13 cellular contexts compared by ENCODE assay signal in the genomic region with DNA sequence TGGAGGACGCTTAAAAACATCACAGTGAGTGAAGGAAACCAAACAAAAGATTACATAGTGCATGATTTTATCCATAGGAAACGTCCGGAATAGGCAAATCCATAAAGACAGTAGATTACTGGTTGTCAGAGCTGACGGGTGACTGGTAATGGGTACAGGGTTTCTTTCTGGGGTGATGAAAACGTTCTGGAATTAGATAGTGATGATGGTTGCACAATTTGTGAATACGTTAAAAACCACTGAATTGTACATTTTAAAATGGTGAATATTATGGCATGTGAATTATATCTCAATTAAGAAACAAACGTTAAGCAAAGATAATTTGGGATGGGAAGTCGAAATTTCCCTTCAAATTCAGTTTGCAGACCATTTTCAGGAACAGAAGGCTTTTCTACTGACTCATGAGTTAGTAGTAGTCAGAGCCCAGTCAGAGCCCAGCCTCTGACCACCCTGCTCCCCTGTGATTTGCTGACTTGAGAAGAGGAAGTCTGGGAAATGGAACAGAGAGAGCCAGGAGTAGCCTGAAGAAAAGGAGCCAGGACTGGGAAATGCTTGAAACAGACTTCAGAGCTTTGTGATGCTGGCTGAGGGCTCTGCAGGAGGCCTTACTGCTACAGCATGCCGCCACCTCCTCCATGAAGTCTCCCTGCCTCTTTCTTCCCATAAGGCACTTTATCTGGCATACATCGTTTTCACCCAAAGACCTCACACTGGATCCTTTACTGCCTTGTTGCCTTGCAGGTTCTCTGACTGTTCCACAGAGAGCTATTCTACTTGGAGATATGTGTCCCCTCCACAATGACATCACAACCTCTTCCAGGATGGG. TPM values are rescaled to one million over a fixed set of nuclear protein-coding genes. Genes with fewer than 3 reads are reported as not detected.
DNase-seq lines count a peak whose midpoint lies in the region; ATAC-seq, FAIRE-seq and TF ChIP-seq lines count a peak whose summit lies in the region.
"Had no signal": no experiment of that assay in that cellular context is flagged by ENCODE, and none has a peak within 500 bp of the region (broad histone marks: within the 10 kb centered on the region; RNA-seq: fewer than 3 reads in every experiment).

No MANE protein-coding gene starts in this region.

- WGBS in GM23248 (ENCODE audit: low coverage in 1 of 2, low lambda C conversion rate in 2 of 2, missing lambda C conversion rate in 2 of 2), 2 experiments, result 48 to 49% methylated on average over 10 of the region's 10 CpGs

- H3K27ac Mint-ChIP-seq in T-cell, result no peak overlapping the region
- H3K27ac Mint-ChIP-seq: activated CD4-positive, alpha-beta memory T cell treated with anti-CD3 and anti-CD28 coated beads, Interleukin-2, amount 10 ng/mL, durations not matched to agents 7 days and 5 days had no signal

- H3K9me2 ChIP-seq in GM23248 (ENCODE audit: insufficient read depth), result no peaks in the 10 kb centered on the region

- H3K36me3 Mint-ChIP-seq in T-cell, result no peaks in the 10 kb centered on the region

- H3K9me3 ChIP-seq in GM23248 (ENCODE audit: low read depth), result no peaks in the 10 kb centered on the region
- H3K9me3 ChIP-seq: tibial nerve had no signal

- no peaks in the 10 kb centered on the region for H3K79me2 ChIP-seq in GM23248 (ENCODE audit: insufficient read depth)

- H3K4me2 ChIP-seq in GM23248 (ENCODE audit: unreplicated experiment), result peak overlapping the region; percentile 44

- H3K36me3 ChIP-seq in GM23248 (ENCODE audit: low read depth), result no peaks in the 10 kb centered on the region
- H3K36me3 ChIP-seq: cardiac muscle cell, tibial nerve had no signal

- in situ Hi-C loops in GM23248 (cut with MboI), result no loop called here

- H3K4me3 ChIP-seq in GM23248, result no peak overlapping the region
- no peak overlapping the region for H3K4me3 ChIP-seq in skeletal muscle cell (ENCODE audit: low read depth, low read length)
- H3K4me3 ChIP-seq: cardiac muscle cell, tibial nerve had no signal

- H3K4me3 Mint-ChIP-seq in T-cell, result no peak overlapping the region
- H3K4me3 Mint-ChIP-seq: activated CD4-positive, alpha-beta memory T cell treated with anti-CD3 and anti-CD28 coated beads, Interleukin-2, amount 10 ng/mL, durations not matched to agents 7 days and 5 days had no signal

- H3K9ac ChIP-seq in GM23248, result no peak overlapping the region

- peaks cover 10% of the 10 kb centered on the region for H3K4me1 ChIP-seq in GM23248 (ENCODE audit: insufficient read depth)

- DNase-seq in GM23248 (peak; percentile 92), RCC 7860 (ENCODE audit: low spot score) (peak; percentile 75), fibroblast of the conjunctiva (ENCODE audit: low read depth) (peak; percentile 47), skeletal muscle cell (ENCODE audit: low read depth) (peak; percentile 67), T-cell (no peak), GM12891 (ENCODE audit: insufficient read length, low spot score) (no peak), DMS79 treated with DMSO at 0.1 percent for 48 hours (lab: John Stamatoyannopoulos, UW) (no peak)
- DNase-seq: activated CD4-positive, alpha-beta memory T cell treated with anti-CD3 and anti-CD28 coated beads, Interleukin-2, amount 10 ng/mL, durations not matched to agents 7 days and 5 days; stimulated activated CD4-positive, alpha-beta T cell treated with anti-CD3 and anti-CD28 coated beads, Interleukin-15, amount 100 ng/mL, for 24 hours had no signal

- peaks cover 5% of the 10 kb centered on the region; the same call in 1 of the 2 replicates for H3F3A ChIP-seq in GM23248 (ENCODE audit: insufficient read depth)

- peak overlapping the region; percentile 79 for H2AFZ ChIP-seq in GM23248

- ATAC-seq in T-cell (replicated peaks in 1 of 4), result no peak

- no peaks in the 10 kb centered on the region for H3K9me3 Mint-ChIP-seq in T-cell
- H3K9me3 Mint-ChIP-seq: activated CD4-positive, alpha-beta memory T cell treated with anti-CD3 and anti-CD28 coated beads, Interleukin-2, amount 10 ng/mL, durations not matched to agents 7 days and 5 days had no signal

- CTCF ChIA-PET in T-cell (lab: Charles Lee), result no interaction called here

- no peaks in the 10 kb centered on the region for H3K4me1 Mint-ChIP-seq in T-cell
- H3K4me1 Mint-ChIP-seq: activated CD4-positive, alpha-beta memory T cell treated with anti-CD3 and anti-CD28 coated beads, Interleukin-2, amount 10 ng/mL, durations not matched to agents 7 days and 5 days had no signal

- no peaks in the 10 kb centered on the region for H4K20me1 ChIP-seq in GM23248 (ENCODE audit: insufficient read depth)

- peaks cover 68 to 73% of the 10 kb centered on the region in 2 donors for H3K27me3 Mint-ChIP-seq in T-cell

- H3K27me3 ChIP-seq in GM23248 (replicated peaks; ENCODE audit: insufficient read depth), result no peaks in the 10 kb centered on the region
- H3K27me3 ChIP-seq: cardiac muscle cell, tibial nerve had no signal

- peak overlapping the region; percentile 46 for H3K27ac ChIP-seq in GM23248
- H3K27ac ChIP-seq: cardiac muscle cell had no signal

- TF ChIP-seq POLR2A in GM12891 (IDR thresholded peaks at IDR 0.05; ENCODE audit: low read depth, low read length), result no peak

- FAIRE-seq in RCC 7860 (lab: Jason Lieb, UNC) (peak; percentile 87), GM12891 (lab: Jason Lieb, UNC) (no peak)
- FAIRE-seq: GM12892, islet of Langerhans had no signal

- POLR2A ChIA-PET in T-cell (lab: Charles Lee), result interaction anchor here in 1 of 2 donors (0.5 to 0.7 kb wide), 2 partner anchors 78 to 329 kb away, joined by 3 to 4 read pairs; no protein-coding TSS in a partner anchor

TF ChIP-seq in GM12891, 5 proteins besides CTCF, POLR2A, EP300 and RAD21:
- TF ChIP-seq POLR2AphosphoS5 (IDR thresholded peaks at IDR 0.05; ENCODE audit: low read depth, low read length) (no peak), SPI1 (IDR thresholded peaks at IDR 0.05; ENCODE audit: low read depth, low read length) (no peak), TAF1 (IDR thresholded peaks at IDR 0.05; ENCODE audit: low read depth, low read length) (no peak), POU2F2 (IDR thresholded peaks at IDR 0.05; ENCODE audit: low read depth, low read length) (no peak), PAX5 (IDR thresholded peaks at IDR 0.05; ENCODE audit: insufficient read depth, low read length, severe bottlenecking) (no peak)

RNA-seq across cellular contexts. Expression of a gene that starts 46.4 kb away (rescaled TPM):
- total RNA-seq in GM23248 (2014; rRNA removed; shearing (Covaris generic)), result 393 TPM in 2 replicates
- 194 and 195 TPM in 2 replicates for polyA plus RNA-seq in GM23248 (2016; fragmentation: Nextera tagmentation; extraction: Ambion mirVana)
- total RNA-seq in T-cell, result 10 to 100 TPM; 13.5 to 33.3 (median 18.5) TPM
- polyA plus RNA-seq in GM12891 (2012; ENCODE audit: low read depth, missing spikeins), result 50.5 TPM

Comparison
In these comparisons a context has a peak if more than half of its experiments do, and no peak if none do; other contexts are left out.
1. DNase-seq: peak in GM23248 (single experiment), RCC 7860 (single experiment), fibroblast of the conjunctiva (single experiment) and skeletal muscle cell (single experiment); none in T-cell (0 of 34), GM12891 (single experiment) and DMS79 treated with DMSO at 0.1 percent for 48 hours (single experiment).
2. RNA of a gene that starts 46.4 kb away (total RNA-seq): 393 TPM in GM23248; 13.5 to 33.3 TPM in T-cell; every median in the first group is over 10 times any median in the second.